In the genomic region with DNA sequence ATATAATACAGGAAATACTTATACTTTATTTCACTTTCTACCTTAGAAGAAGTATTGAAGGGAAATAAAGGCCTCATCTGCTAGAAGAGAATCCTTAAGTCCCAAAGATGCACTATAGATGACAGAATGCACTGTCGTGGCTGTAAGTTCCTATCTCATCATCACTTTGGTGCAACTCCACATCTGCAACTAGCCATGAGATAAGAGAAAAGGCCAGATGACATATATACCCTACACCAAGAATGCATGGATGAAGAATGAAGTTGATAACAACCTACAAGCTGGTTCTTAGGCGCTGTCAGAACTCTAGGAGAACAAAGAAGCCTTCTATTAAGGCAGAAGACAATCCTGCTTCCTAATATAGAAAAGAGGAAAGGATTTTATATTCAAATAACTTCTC, we compare ENCODE assay signal across 26 cellular contexts. TPM values are rescaled to one million over a fixed set of nuclear protein-coding genes. Genes with fewer than 3 reads are reported as not detected.
"Had no signal": no experiment of that assay in that cellular context is flagged by ENCODE, and none has a peak within 500 bp of the region (broad histone marks: within the 10 kb centered on the region; RNA-seq: fewer than 3 reads in every experiment).

No MANE protein-coding gene starts in this region.

- ATAC-seq: activated CD4-positive, alpha-beta T cell treated with anti-CD3 and anti-CD28 coated beads for 36 hours; activated T-helper 17 cell treated with anti-CD3 and anti-CD28 coated beads, Interleukin-2, amount 50 U/mL, for 72 hours; PC-3; T-cell had no signal

- H3K36me3 ChIP-seq: brain microvascular endothelial cell, MG63, WERI-Rb-1 had no signal

- H3K9me3 ChIP-seq: MG63 had no signal

- H3K27ac ChIP-seq: brain microvascular endothelial cell, KMS-11, SK-N-MC, WERI-Rb-1 had no signal

- H3K27me3 ChIP-seq: brain microvascular endothelial cell, MG63 had no signal

- H3K4me3 ChIP-seq: MG63, SK-N-MC had no signal

- DNase-seq: activated CD4-positive, alpha-beta memory T cell treated with anti-CD3 and anti-CD28 coated beads, Interleukin-2, amount 10 ng/mL, durations not matched to agents 7 days and 5 days; activated CD4-positive, alpha-beta T cell treated with anti-CD3 and anti-CD28 coated beads for 36 hours; activated CD4-positive, alpha-beta T cell treated with anti-CD3 and anti-CD28 coated beads, Interleukin-2, amount 50 U/mL, for 1 hour; activated gamma-delta T cell; activated naive CD4-positive, alpha-beta T cell treated with anti-CD3 and anti-CD28 coated beads for 36 hours; activated T-cell treated with anti-CD3 and anti-CD28 coated beads for 4 hours; activated T-cell treated with anti-CD3 and anti-CD28 coated beads, Interleukin-2, amount 50 U/mL, for 48 hours; brain microvascular endothelial cell; MG63; MV-4-11; NCI-H1092 treated with DMSO at 0.1 percent for 48 hours; NCI-H1417 treated with DMSO at 0.1 percent for 48 hours; NCI-H1694 treated with DMSO at 0.1 percent for 48 hours; NCI-H2029 treated with DMSO at 0.1 percent for 48 hours; NCI-H345; NCI-H510A; NCI-H69; PC-3; T-cell; T-helper 2 cell; T1000; WERI-Rb-1 had no signal

RNA-seq across cellular contexts. Expression of a gene that starts 11.6 kb away (rescaled TPM):
- total RNA-seq: activated CD4-positive, alpha-beta memory T cell treated with anti-CD3 and anti-CD28 coated beads, Interleukin-2, amount 10 ng/mL, durations not matched to agents 7 days and 5 days; activated CD4-positive, alpha-beta T cell treated with anti-CD3 and anti-CD28 coated beads for 36 hours; activated CD8-positive, alpha-beta memory T cell treated with anti-CD3 and anti-CD28 coated beads for 36 hours; activated naive CD4-positive, alpha-beta T cell treated with anti-CD3 and anti-CD28 coated beads for 36 hours; PC-3 had no signal
